Comparison of ENCODE assay signal across 1 cellular context in the genomic region with DNA sequence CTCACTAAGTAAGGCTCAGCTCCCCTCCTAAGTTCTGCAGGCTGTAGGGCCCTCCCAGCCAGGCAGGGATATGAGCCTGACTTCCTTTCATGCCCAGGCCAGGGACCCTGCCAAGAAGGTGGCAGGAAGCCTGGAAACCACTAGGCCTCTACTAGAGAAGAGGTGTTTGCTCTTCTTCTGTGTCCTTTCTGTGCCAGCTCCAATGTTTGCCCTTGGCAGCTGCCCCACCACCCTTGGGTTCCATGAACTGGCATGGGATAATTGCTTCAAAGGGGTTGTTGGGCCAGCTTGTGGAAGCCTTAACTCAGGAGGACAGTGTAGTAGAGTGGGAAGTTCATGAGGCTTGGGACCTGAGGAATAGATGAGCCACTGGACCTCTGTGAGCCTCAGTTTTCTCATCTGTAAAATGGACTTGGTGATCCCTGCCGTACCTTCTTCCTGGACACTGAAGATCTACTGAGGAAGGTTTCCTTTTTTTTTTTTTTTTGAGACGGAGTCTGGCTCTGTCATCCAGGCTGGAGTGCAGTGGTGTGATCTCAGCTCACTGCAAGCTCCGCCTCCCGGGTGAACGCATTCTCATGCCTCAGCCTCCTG.
TF ChIP-seq lines count a peak whose summit lies in the region.

No MANE protein-coding gene starts in this region.

TF ChIP-seq in HepG2, 621 proteins besides CTCF, POLR2A, EP300 and RAD21:
- TF ChIP-seq ZBTB38 (CRISPR knock-in tag; IDR thresholded peaks at IDR 0.05) (no peak), RNF2 (conservative IDR thresholded peaks at IDR 0.05; ENCODE audit: low read depth) (no peak), ZNF776 (CRISPR knock-in tag; IDR thresholded peaks at IDR 0.05) (no peak), ZMYM3 (CRISPR knock-in tag; IDR thresholded peaks at IDR 0.05) (0 out of 2 replicates have a peak, but pooled peaks have one; percentile 29), MTA1 (CRISPR knock-in tag; IDR thresholded peaks at IDR 0.05; ENCODE audit: borderline replicate concordance) (no peak), TOPORS (CRISPR knock-in tag; IDR thresholded peaks at IDR 0.05) (no peak), ZNF629 (CRISPR knock-in tag; conservative IDR thresholded peaks at IDR 0.05) (peak; percentile 86), ZNF749 (CRISPR knock-in tag; IDR thresholded peaks at IDR 0.05; ENCODE audit: borderline replicate concordance) (no peak), SOX13 (IDR thresholded peaks at IDR 0.05) (no peak), SOX13 (CRISPR knock-in tag; conservative IDR thresholded peaks at IDR 0.05 in 1 of 2, IDR thresholded peaks at IDR 0.05 in 1 of 2) (no peak), ZNF33B (CRISPR knock-in tag; IDR thresholded peaks at IDR 0.05) (no peak), KAT8 (CRISPR knock-in tag; IDR thresholded peaks at IDR 0.05) (no peak), ZNF260 (CRISPR knock-in tag; IDR thresholded peaks at IDR 0.05; ENCODE audit: borderline replicate concordance, low read depth) (no peak), ZNF563 (CRISPR knock-in tag; IDR thresholded peaks at IDR 0.05) (no peak)
- TF ChIP-seq, protein P1, sequence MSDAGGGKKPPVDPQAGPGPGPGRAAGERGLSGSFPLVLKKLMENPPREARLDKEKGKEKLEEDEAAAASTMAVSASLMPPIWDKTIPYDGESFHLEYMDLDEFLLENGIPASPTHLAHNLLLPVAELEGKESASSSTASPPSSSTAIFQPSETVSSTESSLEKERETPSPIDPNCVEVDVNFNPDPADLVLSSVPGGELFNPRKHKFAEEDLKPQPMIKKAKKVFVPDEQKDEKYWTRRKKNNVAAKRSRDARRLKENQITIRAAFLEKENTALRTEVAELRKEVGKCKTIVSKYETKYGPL (CRISPR knock-in tag; IDR thresholded peaks at IDR 0.05), result no peak
- TF ChIP-seq, protein P2, sequence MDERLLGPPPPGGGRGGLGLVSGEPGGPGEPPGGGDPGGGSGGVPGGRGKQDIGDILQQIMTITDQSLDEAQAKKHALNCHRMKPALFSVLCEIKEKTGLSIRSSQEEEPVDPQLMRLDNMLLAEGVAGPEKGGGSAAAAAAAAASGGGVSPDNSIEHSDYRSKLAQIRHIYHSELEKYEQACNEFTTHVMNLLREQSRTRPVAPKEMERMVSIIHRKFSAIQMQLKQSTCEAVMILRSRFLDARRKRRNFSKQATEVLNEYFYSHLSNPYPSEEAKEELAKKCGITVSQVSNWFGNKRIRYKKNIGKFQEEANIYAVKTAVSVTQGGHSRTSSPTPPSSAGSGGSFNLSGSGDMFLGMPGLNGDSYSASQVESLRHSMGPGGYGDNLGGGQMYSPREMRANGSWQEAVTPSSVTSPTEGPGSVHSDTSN (CRISPR knock-in tag; IDR thresholded peaks at IDR 0.05), result no peak
- TF ChIP-seq, protein P3, sequence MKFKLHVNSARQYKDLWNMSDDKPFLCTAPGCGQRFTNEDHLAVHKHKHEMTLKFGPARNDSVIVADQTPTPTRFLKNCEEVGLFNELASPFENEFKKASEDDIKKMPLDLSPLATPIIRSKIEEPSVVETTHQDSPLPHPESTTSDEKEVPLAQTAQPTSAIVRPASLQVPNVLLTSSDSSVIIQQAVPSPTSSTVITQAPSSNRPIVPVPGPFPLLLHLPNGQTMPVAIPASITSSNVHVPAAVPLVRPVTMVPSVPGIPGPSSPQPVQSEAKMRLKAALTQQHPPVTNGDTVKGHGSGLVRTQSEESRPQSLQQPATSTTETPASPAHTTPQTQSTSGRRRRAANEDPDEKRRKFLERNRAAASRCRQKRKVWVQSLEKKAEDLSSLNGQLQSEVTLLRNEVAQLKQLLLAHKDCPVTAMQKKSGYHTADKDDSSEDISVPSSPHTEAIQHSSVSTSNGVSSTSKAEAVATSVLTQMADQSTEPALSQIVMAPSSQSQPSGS (CRISPR knock-in tag; IDR thresholded peaks at IDR 0.05), result no peak
